ENCODE assay signal across 8 cellular contexts in the genomic region with DNA sequence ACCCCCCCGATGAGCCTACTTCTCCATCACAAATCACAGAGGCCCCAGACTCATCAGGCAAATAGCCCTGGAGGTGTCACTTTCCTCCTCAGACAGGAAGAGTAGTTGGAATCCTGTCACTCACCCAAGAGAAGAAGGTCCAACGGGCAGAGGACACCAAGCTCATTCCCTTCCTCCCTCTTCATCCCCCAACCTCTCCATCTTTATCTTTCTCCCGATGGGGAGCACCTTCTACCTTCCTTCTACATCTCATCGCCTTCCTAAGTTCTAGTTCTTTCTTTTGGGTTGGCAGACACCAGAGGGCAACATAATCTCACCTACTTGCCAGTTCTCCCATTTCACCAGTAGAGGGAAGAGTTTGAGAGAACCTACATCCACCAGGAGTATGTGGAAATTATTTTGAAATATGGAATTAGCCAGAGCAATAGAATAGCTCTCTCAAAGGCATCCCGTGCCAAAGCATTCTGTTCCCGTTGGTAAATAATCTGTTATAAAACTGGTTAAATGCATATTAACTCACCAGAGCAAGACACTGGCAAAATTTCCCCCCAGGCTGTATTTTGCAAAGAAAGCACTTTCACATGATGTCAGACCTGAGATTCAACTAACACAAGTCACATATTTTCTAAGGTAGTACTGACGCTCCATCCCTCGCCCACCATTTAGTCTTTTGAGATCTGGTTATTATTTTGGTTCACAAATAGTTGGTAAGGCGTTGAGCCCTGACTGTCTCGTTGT. TPM values are rescaled to one million over a fixed set of nuclear protein-coding genes. Genes with fewer than 3 reads are reported as not detected.
DNase-seq lines count a peak whose midpoint lies in the region; ATAC-seq, FAIRE-seq and TF ChIP-seq lines count a peak whose summit lies in the region.

No MANE protein-coding gene starts in this region.

- no peak overlapping the region for H3K27ac ChIP-seq in gastrocnemius medialis

- H3K9me3 Mint-ChIP-seq in activated T-helper 1 cell treated with anti-CD3 and anti-CD28 coated beads, Interleukin-12 subunit alpha, Interleukin-12 subunit beta, Interleukin-2, Interleukin-4 antibody, amounts not matched to agents 30 ng/mL and 10 ng/mL and 1 ng/mL, durations not matched to agents 14 hours and 24 hours and 36 hours = no peaks in the 10 kb centered on the region

- H3K9me3 ChIP-seq in gastrocnemius medialis = no peaks in the 10 kb centered on the region

- in situ Hi-C loops in gastrocnemius medialis (cut with MboI; ENCODE audit: low sequenced_read_pairs in 4 of 4) = loop anchor here in 3 of 4 donors (25.0 kb wide), 2 partner anchors 321 to 596 kb away; no protein-coding TSS in a partner anchor

- H3K4me1 ChIP-seq in gastrocnemius medialis = no peaks in the 10 kb centered on the region

- peaks cover 8% of the 10 kb centered on the region for H3K27me3 Mint-ChIP-seq in activated T-helper 1 cell treated with anti-CD3 and anti-CD28 coated beads, Interleukin-12 subunit alpha, Interleukin-12 subunit beta, Interleukin-2, Interleukin-4 antibody, amounts not matched to agents 30 ng/mL and 10 ng/mL and 1 ng/mL, durations not matched to agents 14 hours and 24 hours and 36 hours (ENCODE audit: insufficient read depth)

- H3K4me3 Mint-ChIP-seq in activated T-helper 1 cell treated with anti-CD3 and anti-CD28 coated beads, Interleukin-12 subunit alpha, Interleukin-12 subunit beta, Interleukin-2, Interleukin-4 antibody, amounts not matched to agents 30 ng/mL and 10 ng/mL and 1 ng/mL, durations not matched to agents 14 hours and 24 hours and 36 hours = no peak overlapping the region

- no peak for DNase-seq in BJ (ENCODE audit: low read depth)
- DNase-seq in GM12892 (ENCODE audit: insufficient read length) = peak; percentile 42
- DNase-seq in NCI-H2171 (lab: John Stamatoyannopoulos, UW) = peak; percentile 49
- DNase-seq in activated T-helper 1 cell treated with anti-CD3 and anti-CD28 coated beads, Interleukin-12 subunit alpha, Interleukin-12 subunit beta, Interleukin-2, Interleukin-4 antibody, amounts not matched to agents 30 ng/mL and 10 ng/mL and 1 ng/mL, durations not matched to agents 14 hours and 24 hours and 36 hours (ENCODE audit: low spot score) = peak; percentile 12
- DNase-seq in left cardiac atrium = no peak
- DNase-seq in gastrocnemius medialis = no peak

- H3K4me3 ChIP-seq in BJ (ENCODE audit: low read depth, low read length) (no peak overlapping the region), gastrocnemius medialis (no peak overlapping the region)

- CTCF ChIA-PET in BJ (lab: Yijun Ruan, JAX) = interaction anchor here (0.7 to 3.0 kb wide), 16 partner anchors 9 to 610 kb away, joined by 3 to 32 read pairs (median 5); no protein-coding TSS in a partner anchor

- peak; percentile 83 for FAIRE-seq in GM12892 (lab: Jason Lieb, UNC)

- peak; percentile 93 for TF ChIP-seq CTCF in BJ (IDR thresholded peaks at IDR 0.05; ENCODE audit: insufficient read depth, low read depth, low read length)
- TF ChIP-seq CTCF in gastrocnemius medialis (IDR thresholded peaks at IDR 0.05 in 4 of 5, conservative IDR thresholded peaks at IDR 0.05 in 1 of 5) = peak in 4 of 5 experiments; percentile 24 to 65 (median 49)

- POLR2A ChIA-PET in BJ (lab: Charles Lee) = no interaction called here

- ATAC-seq in HG03066 (IDR thresholded peaks at IDR 0.05; ENCODE audit: low read depth, unreplicated experiment) (peak; percentile 95), left cardiac atrium (peak; percentile 65 to 70), gastrocnemius medialis (no peak), GM19397 (IDR thresholded peaks at IDR 0.05; ENCODE audit: unreplicated experiment) (no peak)

- intact Hi-C loops in activated T-helper 1 cell treated with anti-CD3 and anti-CD28 coated beads, Interleukin-12 subunit alpha, Interleukin-12 subunit beta, Interleukin-2, Interleukin-4 antibody, amounts not matched to agents 30 ng/mL and 10 ng/mL and 1 ng/mL, durations not matched to agents 14 hours and 24 hours and 36 hours (cut with micrococcal nuclease) = loop anchor here (1.0 kb wide), 3 partner anchors 260 to 598 kb away; no protein-coding TSS in a partner anchor
- intact Hi-C loops in left cardiac atrium (cut with DNase I) = loop anchor here (2.0 to 10.0 kb wide), 5 partner anchors 259 to 598 kb away; no protein-coding TSS in a partner anchor
- intact Hi-C loops in gastrocnemius medialis (cut with DNase I; ENCODE audit: low total_unique reads) = loop anchor here (2.0 kb wide), 2 partner anchors 318 to 598 kb away; no protein-coding TSS in a partner anchor

- H3K36me3 ChIP-seq in BJ (ENCODE audit: control insufficient read depth, insufficient read depth, low read length) (no peaks in the 10 kb centered on the region), gastrocnemius medialis (no peaks in the 10 kb centered on the region)

- no peak for TF ChIP-seq POLR2A in GM12892 (IDR thresholded peaks at IDR 0.05; ENCODE audit: low read depth, low read length)
- no peak for TF ChIP-seq POLR2A in gastrocnemius medialis (IDR thresholded peaks at IDR 0.05)

- peaks cover 3% of the 10 kb centered on the region for H3K36me3 Mint-ChIP-seq in activated T-helper 1 cell treated with anti-CD3 and anti-CD28 coated beads, Interleukin-12 subunit alpha, Interleukin-12 subunit beta, Interleukin-2, Interleukin-4 antibody, amounts not matched to agents 30 ng/mL and 10 ng/mL and 1 ng/mL, durations not matched to agents 14 hours and 24 hours and 36 hours (ENCODE audit: low read depth)

- H3K4me1 Mint-ChIP-seq in activated T-helper 1 cell treated with anti-CD3 and anti-CD28 coated beads, Interleukin-12 subunit alpha, Interleukin-12 subunit beta, Interleukin-2, Interleukin-4 antibody, amounts not matched to agents 30 ng/mL and 10 ng/mL and 1 ng/mL, durations not matched to agents 14 hours and 24 hours and 36 hours (ENCODE audit: low read depth) = peaks cover 38% of the 10 kb centered on the region

- peaks cover 5% of the 10 kb centered on the region; the same call in 1 of the 2 replicates for H3K27me3 ChIP-seq in BJ (ENCODE audit: control insufficient read depth, insufficient read depth, low read length)
- H3K27me3 ChIP-seq in gastrocnemius medialis = peaks cover 0 to 22% (median 16%) of the 10 kb centered on the region in 3 donors

- H3K27ac Mint-ChIP-seq in activated T-helper 1 cell treated with anti-CD3 and anti-CD28 coated beads, Interleukin-12 subunit alpha, Interleukin-12 subunit beta, Interleukin-2, Interleukin-4 antibody, amounts not matched to agents 30 ng/mL and 10 ng/mL and 1 ng/mL, durations not matched to agents 14 hours and 24 hours and 36 hours = no peak overlapping the region

RNA-seq across cellular contexts. Expression of gene ZIC5, which starts 55.0 kb away (rescaled TPM):
- polyA plus RNA-seq in BJ (2011; rRNA removed) = not detected in 2 replicates
- polyA minus RNA-seq in BJ (2011; rRNA and poly(A)+ RNA removed) = not detected in 2 replicates
- not detected for polyA plus RNA-seq in GM12892 (2012; ENCODE audit: missing spikeins)
- total RNA-seq in activated T-helper 1 cell treated with anti-CD3 and anti-CD28 coated beads, Interleukin-12 subunit alpha, Interleukin-12 subunit beta, Interleukin-2, Interleukin-4 antibody, amounts not matched to agents 30 ng/mL and 10 ng/mL and 1 ng/mL, durations not matched to agents 14 hours and 24 hours and 36 hours = not detected in 2 replicates
- total RNA-seq in left cardiac atrium = not detected
- not detected for total RNA-seq in gastrocnemius medialis

Comparison
In these comparisons a context has a peak if more than half of its experiments do, and no peak if none do; other contexts are left out.
1. DNase-seq: peak in GM12892 (single experiment), NCI-H2171 (single experiment) and activated T-helper 1 cell treated with anti-CD3 and anti-CD28 coated beads, Interleukin-12 subunit alpha, Interleukin-12 subunit beta, Interleukin-2, Interleukin-4 antibody, amounts not matched to agents 30 ng/mL and 10 ng/mL and 1 ng/mL, durations not matched to agents 14 hours and 24 hours and 36 hours (single experiment); none in BJ (single experiment), left cardiac atrium (single experiment) and gastrocnemius medialis (0 of 2).
2. ATAC-seq: peak in HG03066 (single experiment) and left cardiac atrium (2 of 2); none in gastrocnemius medialis (0 of 2) and GM19397 (single experiment).